In genomic region chr12:3542911-3543310, GRCh38 we compare ENCODE assay signal across 35 cellular contexts. TPM values are rescaled to one million over a fixed set of nuclear protein-coding genes. Genes with fewer than 3 reads are reported as not detected.
A peak's percentile ranks its signal among the peaks of the same experiment; 100 is the strongest.
DNase-seq lines count a peak whose midpoint lies in the region; ATAC-seq and TF ChIP-seq lines count a peak whose summit lies in the region.
"Had no signal": no experiment of that assay in that cellular context is flagged by ENCODE, and none has a peak within 500 bp of the region (broad histone marks: within the 10 kb centered on the region; RNA-seq: fewer than 3 reads in every experiment).

No MANE protein-coding gene starts in this region.

- H3K9ac ChIP-seq in neural progenitor cell, result no peak overlapping the region

- H3K36me3 Mint-ChIP-seq in neural progenitor cell, result no peaks in the 10 kb centered on the region
- H3K36me3 Mint-ChIP-seq: activated naive CD8-positive, alpha-beta T cell; natural killer cell treated with Interleukin-12 subunit alpha and Interleukin-12 subunit beta and Interleukin-15 and Interleukin-18, amount 100 ng/mL, for 72 hours had no signal

- no peaks in the 10 kb centered on the region for H3K36me3 ChIP-seq in neural progenitor cell
- no peaks in the 10 kb centered on the region for H3K36me3 ChIP-seq in WERI-Rb-1
- no peaks in the 10 kb centered on the region for H3K36me3 ChIP-seq in aorta (ENCODE audit: control insufficient read depth in 1 of 2, insufficient read depth in 2 of 2, low read length in 1 of 2)
- H3K36me3 ChIP-seq: gastrocnemius medialis, HAP-1, pancreas, upper lobe of right lung had no signal

- H3K27me3 ChIP-seq in neural progenitor cell (no peaks in the 10 kb centered on the region), WERI-Rb-1 (ENCODE audit: insufficient read depth, low read depth, severe bottlenecking) (no peaks in the 10 kb centered on the region), aorta (ENCODE audit: control insufficient read depth in 1 of 2, insufficient read depth in 2 of 2, low read length in 1 of 2) (no peaks in the 10 kb centered on the region)
- H3K27me3 ChIP-seq: gastrocnemius medialis, pancreas had no signal

- H3K27me3 Mint-ChIP-seq in neural progenitor cell (ENCODE audit: insufficient read depth, low read depth), result peaks cover 3% of the 10 kb centered on the region

- H3K4me1 Mint-ChIP-seq in neural progenitor cell, result peaks cover 10% of the 10 kb centered on the region
- H3K4me1 Mint-ChIP-seq: activated CD4-positive, alpha-beta T cell treated with anti-CD3 and anti-CD28 coated beads, Interleukin-2, amount 10 ng/mL, durations not matched to agents 24 days and 14 days; endodermal cell had no signal

- H3K9me3 ChIP-seq in neural progenitor cell (ENCODE audit: low read depth), result no peaks in the 10 kb centered on the region
- H3K9me3 ChIP-seq in WERI-Rb-1 (ENCODE audit: severe bottlenecking), result no peaks in the 10 kb centered on the region
- no peaks in the 10 kb centered on the region for H3K9me3 ChIP-seq in aorta (ENCODE audit: control insufficient read depth, low read length)
- H3K9me3 ChIP-seq: gastrocnemius medialis, HAP-1, pancreas, upper lobe of right lung had no signal

- H3K9me3 Mint-ChIP-seq in neural progenitor cell, result no peaks in the 10 kb centered on the region
- H3K9me3 Mint-ChIP-seq: activated CD4-positive, alpha-beta T cell treated with anti-CD3 and anti-CD28 coated beads, Interleukin-2, amount 10 ng/mL, durations not matched to agents 24 days and 14 days; CD4-positive, alpha-beta T cell; dendritic cell treated with granulocyte-macrophage colony-stimulating factor and Interleukin-4, amounts not matched to agents 40 ng/mL and 50 ng/mL, for 4 days; endodermal cell; natural killer cell treated with Interleukin-12 subunit alpha and Interleukin-12 subunit beta and Interleukin-15 and Interleukin-18, amount 100 ng/mL, for 72 hours had no signal

- H3K27ac Mint-ChIP-seq in neural progenitor cell, result peak overlapping the region; percentile 60
- H3K27ac Mint-ChIP-seq: activated CD4-positive, alpha-beta T cell treated with anti-CD3 and anti-CD28 coated beads, Interleukin-2, amount 10 ng/mL, durations not matched to agents 24 days and 14 days; activated naive CD8-positive, alpha-beta T cell; CD4-positive, alpha-beta T cell; dendritic cell treated with granulocyte-macrophage colony-stimulating factor and Interleukin-4, amounts not matched to agents 40 ng/mL and 50 ng/mL, for 4 days; endodermal cell; natural killer cell treated with Interleukin-12 subunit alpha and Interleukin-12 subunit beta and Interleukin-15 and Interleukin-18, amount 100 ng/mL, for 72 hours had no signal

- peaks cover 3% of the 10 kb centered on the region for H3K4me1 ChIP-seq in neural progenitor cell
- H3K4me1 ChIP-seq in aorta (ENCODE audit: control insufficient read depth in 1 of 2, insufficient read depth in 2 of 2, low read length in 2 of 2), result no peaks in the 10 kb centered on the region
- H3K4me1 ChIP-seq: HAP-1, pancreas, upper lobe of right lung had no signal

- intact Hi-C loops in aorta (cut with DNase I), result no loop called here

- no peaks in the 10 kb centered on the region for H3K79me2 ChIP-seq in neural progenitor cell (ENCODE audit: low read depth)

- H3K27ac ChIP-seq in neural progenitor cell (no peak overlapping the region), WERI-Rb-1 (no peak overlapping the region), aorta (ENCODE audit: low read depth in 1 of 2, low read length in 2 of 2) (no peak overlapping the region)
- H3K27ac ChIP-seq: gastrocnemius medialis, pancreas, upper lobe of right lung had no signal

- no peak overlapping the region for H3K4me3 ChIP-seq in neural progenitor cell
- H3K4me3 ChIP-seq in WERI-Rb-1 (ENCODE audit: low read depth, low read length), result no peak overlapping the region
- H3K4me3 ChIP-seq in aorta (ENCODE audit: low read length in 2 of 2), result no peak overlapping the region
- H3K4me3 ChIP-seq: gastrocnemius medialis, HAP-1, pancreas, smooth muscle cell, upper lobe of right lung had no signal

- no peak overlapping the region for H3K4me3 Mint-ChIP-seq in neural progenitor cell
- H3K4me3 Mint-ChIP-seq: activated CD4-positive, alpha-beta T cell treated with anti-CD3 and anti-CD28 coated beads, Interleukin-2, amount 10 ng/mL, durations not matched to agents 24 days and 14 days; activated naive CD8-positive, alpha-beta T cell; CD4-positive, alpha-beta T cell; dendritic cell treated with granulocyte-macrophage colony-stimulating factor and Interleukin-4, amounts not matched to agents 40 ng/mL and 50 ng/mL, for 4 days; endodermal cell; natural killer cell treated with Interleukin-12 subunit alpha and Interleukin-12 subunit beta and Interleukin-15 and Interleukin-18, amount 100 ng/mL, for 72 hours had no signal

- no peak overlapping the region for H2AFZ ChIP-seq in neural progenitor cell (replicated peaks)

- WGBS in aorta, 2 donors, result 74 to 86% methylated on average over 4 of the region's 4 CpGs

- TF ChIP-seq CTCF in neural progenitor cell (IDR thresholded peaks at IDR 0.05) (no peak), WERI-Rb-1 (IDR thresholded peaks at IDR 0.05; ENCODE audit: low read depth, low read length) (no peak)

- no peak overlapping the region for H3K4me2 ChIP-seq in neural progenitor cell
- H3K4me2 ChIP-seq: smooth muscle cell had no signal

- H3F3A ChIP-seq in neural progenitor cell (ENCODE audit: low read depth), result no peaks in the 10 kb centered on the region

- H4K20me1 ChIP-seq in neural progenitor cell (ENCODE audit: low read depth), result no peaks in the 10 kb centered on the region

- DNase-seq in EH (ENCODE audit: low read depth) (peak; percentile 19), NCI-H510A (lab: John Stamatoyannopoulos, UW) (peak; percentile 23), fibroblast of gingiva (ENCODE audit: low read depth) (peak; percentile 8), neural progenitor cell (ENCODE audit: low spot score) (no peak), WERI-Rb-1 (no peak), aorta (no peak)
- DNase-seq: activated CD4-positive, alpha-beta T cell treated with anti-CD3 and anti-CD28 coated beads, Interleukin-2, amount 10 ng/mL, durations not matched to agents 24 days and 14 days; activated effector memory CD4-positive, alpha-beta T cell treated with Interleukin-2 at 50 U/mL for 16 hours; activated T-cell treated with anti-CD3 and anti-CD28 coated beads, Interleukin-2, amount 50 U/mL, for 1 hour; anterior cingulate cortex; caudate nucleus; CD4-positive, alpha-beta T cell; gastrocnemius medialis; hypothalamus; Karpas-422; left colon; mammary epithelial cell; NCI-H1436 treated with DMSO at 0.1 percent for 48 hours; NCI-H226; NCI-H774; pancreas; retina; stimulated activated naive CD4-positive, alpha-beta T cell treated with Interleukin-2 at 50 U/mL for 16 hours; SW 1271; T1000; upper lobe of right lung had no signal

- ATAC-seq in HG02610 (IDR thresholded peaks at IDR 0.05; ENCODE audit: unreplicated experiment), result no peak
- ATAC-seq in aorta (ENCODE audit: low FRiP score), result no peak
- ATAC-seq: gastrocnemius medialis; left colon; natural killer cell treated with Interleukin-12 subunit alpha and Interleukin-12 subunit beta and Interleukin-15 and Interleukin-18, amount 100 ng/mL, for 72 hours; pancreas; upper lobe of right lung had no signal

RNA-seq across cellular contexts. Expression of gene PRMT8, which starts 51.9 kb away (rescaled TPM):
- 0.80 and 1.2 TPM in 2 replicates for total RNA-seq in neural progenitor cell (ENCODE audit: low replicate concordance)
- total RNA-seq in aorta, result not detected
- polyA plus RNA-seq in aorta, result not detected
- total RNA-seq: activated CD4-positive, alpha-beta T cell treated with anti-CD3 and anti-CD28 coated beads, Interleukin-2, amount 10 ng/mL, durations not matched to agents 24 days and 14 days; CD4-positive, alpha-beta T cell; gastrocnemius medialis; left colon; mucosa of gallbladder; natural killer cell treated with Interleukin-12 subunit alpha and Interleukin-12 subunit beta and Interleukin-15 and Interleukin-18, amount 100 ng/mL, for 72 hours; smooth muscle cell; upper lobe of right lung had no signal
- polyA plus RNA-seq: esophagus, smooth muscle cell had no signal

Comparison
In these comparisons a context has a peak if more than half of its experiments do, and no peak if none do; other contexts are left out.
1. DNase-seq: peak in EH (single experiment), NCI-H510A (single experiment) and fibroblast of gingiva (single experiment); none in neural progenitor cell (single experiment), WERI-Rb-1 (single experiment) and aorta (0 of 2).